1 cellular context compared by ENCODE assay signal in genomic region chr2:223908304-223909047, GRCh38.
A peak's percentile ranks its signal among the peaks of the same experiment; 100 is the strongest.
TF ChIP-seq lines count a peak whose summit lies in the region.

No MANE protein-coding gene starts in this region.

TF ChIP-seq in HepG2, 621 proteins besides CTCF, POLR2A, EP300 and RAD21 (continued from another document and continues in another):
- no peak for TF ChIP-seq BCLAF1 (IDR thresholded peaks at IDR 0.05)
- no peak for TF ChIP-seq YY1 (IDR thresholded peaks at IDR 0.05; ENCODE audit: insufficient read depth, insufficient replicate concordance, low read depth, low read length)
- TF ChIP-seq HDAC1 (CRISPR knock-in tag; IDR thresholded peaks at IDR 0.05): peak; percentile 90
- TF ChIP-seq MTF2 (CRISPR knock-in tag; IDR thresholded peaks at IDR 0.05; ENCODE audit: borderline replicate concordance): no peak
- TF ChIP-seq U2AF2 (IDR thresholded peaks at IDR 0.05; ENCODE audit: low read depth, low read length): no peak
- peak; percentile 91 for TF ChIP-seq ZSCAN29 (CRISPR knock-in tag; conservative IDR thresholded peaks at IDR 0.05)
- no peak for TF ChIP-seq EED (CRISPR knock-in tag; IDR thresholded peaks at IDR 0.05)
- no peak for TF ChIP-seq ZNF329 (CRISPR knock-in tag; IDR thresholded peaks at IDR 0.05; ENCODE audit: low read depth)
- TF ChIP-seq ZFP90 (CRISPR knock-in tag; IDR thresholded peaks at IDR 0.05; ENCODE audit: borderline replicate concordance): peak; percentile 92
- peak; percentile 81; the same call in 1 of the 2 replicates for TF ChIP-seq ATF7-NPFF (CRISPR knock-in tag; IDR thresholded peaks at IDR 0.05; ENCODE audit: low read depth)
- no peak for TF ChIP-seq ZFAT (CRISPR knock-in tag; conservative IDR thresholded peaks at IDR 0.05)
- TF ChIP-seq HNF4G (IDR thresholded peaks at IDR 0.05; ENCODE audit: borderline replicate concordance, low read depth, low read length): peak; percentile 78; the same call in 1 of the 2 replicates
- peak; percentile 84; the same call in 1 of the 2 replicates for TF ChIP-seq HNF4G (CRISPR knock-in tag; IDR thresholded peaks at IDR 0.05; ENCODE audit: borderline replicate concordance, low read depth)
- no peak for TF ChIP-seq ZNF709 (CRISPR knock-in tag; IDR thresholded peaks at IDR 0.05)
- TF ChIP-seq ZNF773 (CRISPR knock-in tag; IDR thresholded peaks at IDR 0.05; ENCODE audit: borderline replicate concordance): no peak
- TF ChIP-seq DNMT1 (CRISPR knock-in tag; IDR thresholded peaks at IDR 0.05): no peak
- TF ChIP-seq SNRNP70 (IDR thresholded peaks at IDR 0.05; ENCODE audit: low read depth, low read length): no peak
- TF ChIP-seq NCOA5 (CRISPR knock-in tag; IDR thresholded peaks at IDR 0.05): no peak
- peak; percentile 78; the same call in 1 of the 2 replicates for TF ChIP-seq MLX (CRISPR knock-in tag; IDR thresholded peaks at IDR 0.05)
- TF ChIP-seq KLF11 (CRISPR knock-in tag; IDR thresholded peaks at IDR 0.05): peak; percentile 83; the same call in 1 of the 2 replicates
- no peak for TF ChIP-seq ZNF557 (CRISPR knock-in tag; IDR thresholded peaks at IDR 0.05)
- peak; percentile 39; the same call in 1 of the 2 replicates for TF ChIP-seq ZNF784 (CRISPR knock-in tag; IDR thresholded peaks at IDR 0.05; ENCODE audit: borderline replicate concordance)
- no peak for TF ChIP-seq RFX5 (IDR thresholded peaks at IDR 0.05; ENCODE audit: low read depth, low read length)
- no peak for TF ChIP-seq ZBTB42 (CRISPR knock-in tag; IDR thresholded peaks at IDR 0.05)
- peak; percentile 90 for TF ChIP-seq ZNF121 (CRISPR knock-in tag; IDR thresholded peaks at IDR 0.05)
- TF ChIP-seq MTA1 (CRISPR knock-in tag; IDR thresholded peaks at IDR 0.05; ENCODE audit: borderline replicate concordance): peak; percentile 93
- TF ChIP-seq HOXA9 (CRISPR knock-in tag; IDR thresholded peaks at IDR 0.05; ENCODE audit: borderline replicate concordance): no peak
- peak; percentile 81 for TF ChIP-seq MYPOP (CRISPR knock-in tag; IDR thresholded peaks at IDR 0.05)
- TF ChIP-seq ZNF891 (CRISPR knock-in tag; IDR thresholded peaks at IDR 0.05): no peak
- TF ChIP-seq NFE2 (CRISPR knock-in tag; IDR thresholded peaks at IDR 0.05): no peak
- no peak for TF ChIP-seq SRY (CRISPR knock-in tag; IDR thresholded peaks at IDR 0.05)
- no peak for TF ChIP-seq TCF12 (IDR thresholded peaks at IDR 0.05)
- TF ChIP-seq TCF12 (CRISPR knock-in tag; IDR thresholded peaks at IDR 0.05): no peak
- no peak for TF ChIP-seq NR1H2 (CRISPR knock-in tag; IDR thresholded peaks at IDR 0.05; ENCODE audit: borderline replicate concordance, low read depth)
- TF ChIP-seq HMGXB4 (CRISPR knock-in tag; IDR thresholded peaks at IDR 0.05; ENCODE audit: borderline replicate concordance in 1 of 2, low read depth in 1 of 2): peak; percentile 42 to 62; a peak in 2 of 4 replicates
- TF ChIP-seq ZBTB39 (CRISPR knock-in tag; IDR thresholded peaks at IDR 0.05): peak; percentile 40; the same call in 1 of the 2 replicates
- TF ChIP-seq ZSCAN5A (CRISPR knock-in tag; IDR thresholded peaks at IDR 0.05; ENCODE audit: borderline replicate concordance): peak; percentile 74; the same call in 1 of the 2 replicates
- no peak for TF ChIP-seq E2F2 (CRISPR knock-in tag; IDR thresholded peaks at IDR 0.05; ENCODE audit: borderline replicate concordance)
- no peak for TF ChIP-seq ZNF704 (CRISPR knock-in tag; IDR thresholded peaks at IDR 0.05; ENCODE audit: borderline replicate concordance)
- TF ChIP-seq SNAPC4 (CRISPR knock-in tag; IDR thresholded peaks at IDR 0.05): no peak
- no peak for TF ChIP-seq PTBP1 (IDR thresholded peaks at IDR 0.05; ENCODE audit: low read depth, low read length, poor library complexity, severe bottlenecking)
- no peak for TF ChIP-seq ZNF7 (CRISPR knock-in tag; IDR thresholded peaks at IDR 0.05)
- TF ChIP-seq RARA (CRISPR knock-in tag; IDR thresholded peaks at IDR 0.05): peak; percentile 97
- no peak for TF ChIP-seq TBP (CRISPR knock-in tag; IDR thresholded peaks at IDR 0.05)
- TF ChIP-seq ZNF224 (CRISPR knock-in tag; IDR thresholded peaks at IDR 0.05): no peak
- TF ChIP-seq RBFOX2 (IDR thresholded peaks at IDR 0.05; ENCODE audit: low read depth, low read length): no peak
- TF ChIP-seq MAZ (IDR thresholded peaks at IDR 0.05; ENCODE audit: borderline replicate concordance, low read depth, low read length): peak; percentile 25; the same call in 1 of the 2 replicates
- TF ChIP-seq MAZ (CRISPR knock-in tag; IDR thresholded peaks at IDR 0.05; ENCODE audit: low read depth): 0 out of 2 replicates have a peak, but pooled peaks have one; percentile 49
- TF ChIP-seq SP5 (CRISPR knock-in tag; IDR thresholded peaks at IDR 0.05; ENCODE audit: borderline replicate concordance, low read depth): peak; percentile 99
- TF ChIP-seq WIZ (CRISPR knock-in tag; IDR thresholded peaks at IDR 0.05): no peak
